Comparison of ENCODE assay signal across 1 cellular context in genomic region chr6:56156643-56157042, GRCh38.
A peak's percentile ranks its signal among the peaks of the same experiment; 100 is the strongest.
TF ChIP-seq lines count a peak whose summit lies in the region.

No MANE protein-coding gene starts in this region.

TF ChIP-seq in HepG2, 621 proteins besides CTCF, POLR2A, EP300 and RAD21 (continued from another document and continues in another):
- TF ChIP-seq HNF1B (CRISPR knock-in tag; IDR thresholded peaks at IDR 0.05) (no peak), ZNF816 (CRISPR knock-in tag; IDR thresholded peaks at IDR 0.05; ENCODE audit: borderline replicate concordance) (no peak; the same call in 1 of the 2 replicates), SIN3B (IDR thresholded peaks at IDR 0.05; ENCODE audit: low read length) (no peak), ZNF362 (CRISPR knock-in tag; IDR thresholded peaks at IDR 0.05; ENCODE audit: borderline replicate concordance) (peak; percentile 46; the same call in 1 of the 2 replicates), AFF4 (CRISPR knock-in tag; IDR thresholded peaks at IDR 0.05) (no peak), ZNF616 (CRISPR knock-in tag; IDR thresholded peaks at IDR 0.05; ENCODE audit: low read depth) (no peak), IKZF5 (CRISPR knock-in tag; IDR thresholded peaks at IDR 0.05) (peak; percentile 86), HOXD1 (CRISPR knock-in tag; IDR thresholded peaks at IDR 0.05) (no peak), SP5 (CRISPR knock-in tag; IDR thresholded peaks at IDR 0.05; ENCODE audit: borderline replicate concordance, low read depth) (no peak), ZNF747 (CRISPR knock-in tag; IDR thresholded peaks at IDR 0.05; ENCODE audit: borderline replicate concordance) (no peak), HIC2 (CRISPR knock-in tag; IDR thresholded peaks at IDR 0.05; ENCODE audit: low read depth) (no peak), PTBP1 (IDR thresholded peaks at IDR 0.05; ENCODE audit: low read depth, low read length, poor library complexity, severe bottlenecking) (no peak), SRF (IDR thresholded peaks at IDR 0.05; ENCODE audit: low read depth, low read length) (no peak), RARA (CRISPR knock-in tag; IDR thresholded peaks at IDR 0.05) (peak; percentile 92), ZNF276 (CRISPR knock-in tag; IDR thresholded peaks at IDR 0.05; ENCODE audit: low read depth) (no peak), SOX5 (CRISPR knock-in tag; IDR thresholded peaks at IDR 0.05; ENCODE audit: borderline replicate concordance) (peak; percentile 81; the same call in 1 of the 2 replicates), HMG20B (CRISPR knock-in tag; conservative IDR thresholded peaks at IDR 0.05) (no peak), U2AF1 (optimal IDR thresholded peaks at IDR 0.05; ENCODE audit: low read depth, low read length) (no peak), ARHGAP35 (CRISPR knock-in tag; IDR thresholded peaks at IDR 0.05; ENCODE audit: borderline replicate concordance) (no peak), KLF6 (CRISPR knock-in tag; IDR thresholded peaks at IDR 0.05) (no peak), DRAP1 (CRISPR knock-in tag; IDR thresholded peaks at IDR 0.05) (no peak; the same call in 1 of the 2 replicates), RBAK (CRISPR knock-in tag; IDR thresholded peaks at IDR 0.05) (no peak), RARG (CRISPR knock-in tag; IDR thresholded peaks at IDR 0.05; ENCODE audit: low read depth) (no peak), STAT6 (CRISPR knock-in tag; IDR thresholded peaks at IDR 0.05; ENCODE audit: borderline replicate concordance) (no peak), SIX1 (CRISPR knock-in tag; IDR thresholded peaks at IDR 0.05; ENCODE audit: borderline replicate concordance) (peak; percentile 25; the same call in 1 of the 2 replicates), GABPA (IDR thresholded peaks at IDR 0.05; ENCODE audit: low read depth, low read length) (no peak), GABPA (CRISPR knock-in tag; IDR thresholded peaks at IDR 0.05; ENCODE audit: low read depth) (peak; percentile 60; the same call in 1 of the 2 replicates), ZNF20 (CRISPR knock-in tag; IDR thresholded peaks at IDR 0.05) (no peak), ZBTB1 (CRISPR knock-in tag; IDR thresholded peaks at IDR 0.05; ENCODE audit: borderline replicate concordance) (no peak), MLLT10 (CRISPR knock-in tag; IDR thresholded peaks at IDR 0.05) (no peak), ZNF710 (CRISPR knock-in tag; IDR thresholded peaks at IDR 0.05; ENCODE audit: borderline replicate concordance) (no peak), DBP (CRISPR knock-in tag; IDR thresholded peaks at IDR 0.05; ENCODE audit: not compliant biosample characterization) (no peak), GTF2F1 (IDR thresholded peaks at IDR 0.05; ENCODE audit: low read length) (no peak), DMAP1 (CRISPR knock-in tag; IDR thresholded peaks at IDR 0.05) (no peak), UBTF (CRISPR knock-in tag; IDR thresholded peaks at IDR 0.05) (no peak), RFXAP (CRISPR knock-in tag; IDR thresholded peaks at IDR 0.05; ENCODE audit: borderline replicate concordance) (no peak), POLR2AphosphoS2 (IDR thresholded peaks at IDR 0.05; ENCODE audit: low read depth, low read length) (no peak), ZC3H13 (CRISPR knock-in tag; IDR thresholded peaks at IDR 0.05) (no peak), ZSCAN12 (CRISPR knock-in tag; IDR thresholded peaks at IDR 0.05) (no peak), RCOR2 (CRISPR knock-in tag; IDR thresholded peaks at IDR 0.05) (peak; percentile 44; the same call in 1 of the 2 replicates), BHLHE40 (IDR thresholded peaks at IDR 0.05; ENCODE audit: low read length) (no peak), RFX1 (IDR thresholded peaks at IDR 0.05) (no peak), NAIF1 (CRISPR knock-in tag; IDR thresholded peaks at IDR 0.05; ENCODE audit: borderline replicate concordance) (no peak), FOXK1 (CRISPR knock-in tag; IDR thresholded peaks at IDR 0.05; ENCODE audit: borderline replicate concordance, low read depth) (peak; percentile 82)
